In genomic region chr17:81551458-81552243, GRCh38 we compare ENCODE assay signal across 8 cellular contexts. TPM values are rescaled to one million over a fixed set of nuclear protein-coding genes. Genes with fewer than 3 reads are reported as not detected.
DNase-seq lines count a peak whose midpoint lies in the region; ATAC-seq and TF ChIP-seq lines count a peak whose summit lies in the region.

No MANE protein-coding gene starts in this region.

- H3K4me2 ChIP-seq in neural cell (ENCODE audit: low read length), result peak overlapping the region; percentile 88

- TF ChIP-seq EP300 in neural cell (conservative IDR thresholded peaks at IDR 0.05; ENCODE audit: poor library complexity, severe bottlenecking), result no peak

- intact Hi-C loops in esophagus squamous epithelium (cut with DNase I), result no loop called here

- no peaks in the 10 kb centered on the region for H3K9me2 ChIP-seq in neural cell (ENCODE audit: insufficient read depth, low read length)

- no peak for TF ChIP-seq POLR2A in esophagus squamous epithelium (IDR thresholded peaks at IDR 0.05)

- ATAC-seq in HG02759 (IDR thresholded peaks at IDR 0.05; ENCODE audit: unreplicated experiment) (peak; percentile 20), T-helper 17 cell (no peak)

- no peaks in the 10 kb centered on the region for H3K9me3 ChIP-seq in ES-I3 (ENCODE audit: control insufficient read depth, insufficient read depth, low read length)
- H3K9me3 ChIP-seq in T-helper 17 cell (ENCODE audit: control insufficient read depth, low read length, poor library complexity, severe bottlenecking), result no peaks in the 10 kb centered on the region
- H3K9me3 ChIP-seq in esophagus squamous epithelium, result no peaks in the 10 kb centered on the region
- H3K9me3 ChIP-seq in neural cell (ENCODE audit: low read length), result no peaks in the 10 kb centered on the region

- H3K36me3 ChIP-seq in ES-I3 (ENCODE audit: insufficient read depth, low read length), result peaks cover 11% of the 10 kb centered on the region
- peaks cover 12 to 50% (median 13%) of the 10 kb centered on the region in 3 donors for H3K36me3 ChIP-seq in esophagus squamous epithelium
- H3K36me3 ChIP-seq in neural cell (ENCODE audit: insufficient read depth, low read length), result no peaks in the 10 kb centered on the region

- H3K27me3 Mint-ChIP-seq in T-helper 17 cell, result no peaks in the 10 kb centered on the region

- no peaks in the 10 kb centered on the region for H4K20me1 ChIP-seq in neural cell (ENCODE audit: insufficient read depth)

- H3K4me1 ChIP-seq in ES-I3 (ENCODE audit: insufficient read depth, low read length), result peaks cover 6% of the 10 kb centered on the region; the same call in 1 of the 2 replicates
- H3K4me1 ChIP-seq in esophagus squamous epithelium, result peaks cover 15 to 38% (median 21%) of the 10 kb centered on the region in 3 donors

- H3K4me3 ChIP-seq in esophagus squamous epithelium (peak overlapping the region; percentile 89 to 100 (median 96)), neural cell (ENCODE audit: low read length) (peak overlapping the region; percentile 99)

- TF ChIP-seq RAD21 in neural cell (conservative IDR thresholded peaks at IDR 0.05), result no peak

- WGBS in esophagus squamous epithelium, 2 donors, result 0% methylated on average over 3 of the region's 69 CpGs; no CpG with 5 or more reads in 1 of the 2 donors

- H3K9ac ChIP-seq in ES-I3 (ENCODE audit: low read depth, low read length) (peak overlapping the region; percentile 89), neural cell (ENCODE audit: low read length) (peak overlapping the region; percentile 92)

- H3K4me1 Mint-ChIP-seq in T-helper 17 cell, result peaks cover 20% of the 10 kb centered on the region

- no peaks in the 10 kb centered on the region for H3K36me3 Mint-ChIP-seq in T-helper 17 cell (ENCODE audit: low read depth)

- peak overlapping the region; percentile 86 to 95 (median 92) for H3K27ac ChIP-seq in esophagus squamous epithelium
- peak overlapping the region; percentile 83 for H3K27ac ChIP-seq in neural cell (ENCODE audit: low read length)

- DNase-seq in T-helper 17 cell (no peak), esophagus squamous epithelium (lab: John Stamatoyannopoulos, UW) (no peak), kidney glomerular epithelial cell (lab: John Stamatoyannopoulos, UW) (no peak), NK-92 (lab: John Stamatoyannopoulos, UW; ENCODE audit: unreplicated experiment) (no peak)
- DNase-seq in stimulated activated naive CD4-positive, alpha-beta T cell (lab: John Stamatoyannopoulos, UW), result no peak

- TF ChIP-seq CTCF in esophagus squamous epithelium (IDR thresholded peaks at IDR 0.05) (no peak), neural cell (IDR thresholded peaks at IDR 0.05; ENCODE audit: poor library complexity, severe bottlenecking) (no peak)

- H2AFZ ChIP-seq in neural cell (ENCODE audit: low read depth, low read length), result peak overlapping the region; percentile 8

- H3F3A ChIP-seq in neural cell (ENCODE audit: insufficient read depth, low read length, poor library complexity, severe bottlenecking), result no peaks in the 10 kb centered on the region

- H3K79me2 ChIP-seq in neural cell (replicated peaks; ENCODE audit: insufficient read depth, low read length), result peaks cover 13% of the 10 kb centered on the region

- H3K4me3 Mint-ChIP-seq in T-helper 17 cell, result peak overlapping the region; percentile 94

- no peaks in the 10 kb centered on the region for H3K27me3 ChIP-seq in esophagus squamous epithelium
- H3K27me3 ChIP-seq in neural cell (ENCODE audit: insufficient read depth, low read depth, low read length), result peaks cover 3% of the 10 kb centered on the region

- peak overlapping the region; percentile 56 for H3K27ac Mint-ChIP-seq in T-helper 17 cell

TF ChIP-seq in neural cell, 6 proteins besides CTCF, POLR2A, EP300 and RAD21:
- TF ChIP-seq SMC3 (conservative IDR thresholded peaks at IDR 0.05; ENCODE audit: poor library complexity) (no peak), MXI1 (conservative IDR thresholded peaks at IDR 0.05; ENCODE audit: poor library complexity, severe bottlenecking) (no peak), REST (IDR thresholded peaks at IDR 0.05; ENCODE audit: borderline replicate concordance) (no peak), TAF1 (IDR thresholded peaks at IDR 0.05; ENCODE audit: low read depth) (no peak), POLR2AphosphoS5 (IDR thresholded peaks at IDR 0.05) (no peak), EZH2 (IDR thresholded peaks at IDR 0.05; ENCODE audit: borderline replicate concordance, insufficient read depth, low read length, poor library complexity, severe bottlenecking) (no peak)

RNA-seq across cellular contexts. Expression of gene FAAP100, which starts 0.5 kb away (rescaled TPM):
- 10 to 100 TPM; 25.2 to 30.6 TPM for total RNA-seq in T-helper 17 cell
- 10 to 100 TPM; 17.3 to 32.2 (median 26.1) TPM for total RNA-seq in esophagus squamous epithelium
- polyA plus RNA-seq in neural cell, result 56.3 and 61.5 TPM in 2 replicates
- 55.7 and 61.8 TPM in 2 replicates for polyA minus RNA-seq in neural cell

RNA-seq across cellular contexts. Expression of gene FSCN2, which starts 23.5 kb away (rescaled TPM):
- under 1 TPM; 0.65 to 0.72 TPM for total RNA-seq in T-helper 17 cell
- 1 to 10 TPM in 3 of 4 donors, not detected in 1; 1.1 to 2.3 (median 1.8) TPM for total RNA-seq in esophagus squamous epithelium
- 3.6 and 4.8 TPM in 2 replicates for polyA plus RNA-seq in neural cell
- 7.3 and 9.7 TPM in 2 replicates for polyA minus RNA-seq in neural cell

RNA-seq across cellular contexts. Expression of gene ACTG1, which starts 39.1 kb away (rescaled TPM):
- total RNA-seq in T-helper 17 cell (1,000 to 10,000 TPM; 1,202 to 1,502 TPM), esophagus squamous epithelium (1,000 to 10,000 TPM; 3,349 to 6,664 (median 4,433) TPM)
- 8,273 and 9,187 TPM in 2 replicates for polyA plus RNA-seq in neural cell
- 9,577 and 9,692 TPM in 2 replicates for polyA minus RNA-seq in neural cell
